ENCODE assay signal across 2 cellular contexts in genomic region chr9:69658987-69659677, GRCh38.
TF ChIP-seq lines count a peak whose summit lies in the region.

No MANE protein-coding gene starts in this region.

TF ChIP-seq in liver, 16 proteins besides CTCF, POLR2A, EP300 and RAD21 (continued from another document):
- TF ChIP-seq, protein P1, sequence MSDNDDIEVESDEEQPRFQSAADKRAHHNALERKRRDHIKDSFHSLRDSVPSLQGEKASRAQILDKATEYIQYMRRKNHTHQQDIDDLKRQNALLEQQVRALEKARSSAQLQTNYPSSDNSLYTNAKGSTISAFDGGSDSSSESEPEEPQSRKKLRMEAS (IDR thresholded peaks at IDR 0.05), result no peak
- TF ChIP-seq HNF4A (conservative IDR thresholded peaks at IDR 0.05) (no peak), RXRA (IDR thresholded peaks at IDR 0.05) (no peak), TAF1 (conservative IDR thresholded peaks at IDR 0.05) (no peak), FOXA1 (IDR thresholded peaks at IDR 0.05) (no peak), GABPA (IDR thresholded peaks at IDR 0.05 in 1 of 2, conservative IDR thresholded peaks at IDR 0.05 in 1 of 2) (no peak), HNF4G (IDR thresholded peaks at IDR 0.05) (no peak), JUND (IDR thresholded peaks at IDR 0.05) (no peak), SP1 (IDR thresholded peaks at IDR 0.05) (no peak), ZBTB33 (IDR thresholded peaks at IDR 0.05) (no peak)
- TF ChIP-seq, protein P2, sequence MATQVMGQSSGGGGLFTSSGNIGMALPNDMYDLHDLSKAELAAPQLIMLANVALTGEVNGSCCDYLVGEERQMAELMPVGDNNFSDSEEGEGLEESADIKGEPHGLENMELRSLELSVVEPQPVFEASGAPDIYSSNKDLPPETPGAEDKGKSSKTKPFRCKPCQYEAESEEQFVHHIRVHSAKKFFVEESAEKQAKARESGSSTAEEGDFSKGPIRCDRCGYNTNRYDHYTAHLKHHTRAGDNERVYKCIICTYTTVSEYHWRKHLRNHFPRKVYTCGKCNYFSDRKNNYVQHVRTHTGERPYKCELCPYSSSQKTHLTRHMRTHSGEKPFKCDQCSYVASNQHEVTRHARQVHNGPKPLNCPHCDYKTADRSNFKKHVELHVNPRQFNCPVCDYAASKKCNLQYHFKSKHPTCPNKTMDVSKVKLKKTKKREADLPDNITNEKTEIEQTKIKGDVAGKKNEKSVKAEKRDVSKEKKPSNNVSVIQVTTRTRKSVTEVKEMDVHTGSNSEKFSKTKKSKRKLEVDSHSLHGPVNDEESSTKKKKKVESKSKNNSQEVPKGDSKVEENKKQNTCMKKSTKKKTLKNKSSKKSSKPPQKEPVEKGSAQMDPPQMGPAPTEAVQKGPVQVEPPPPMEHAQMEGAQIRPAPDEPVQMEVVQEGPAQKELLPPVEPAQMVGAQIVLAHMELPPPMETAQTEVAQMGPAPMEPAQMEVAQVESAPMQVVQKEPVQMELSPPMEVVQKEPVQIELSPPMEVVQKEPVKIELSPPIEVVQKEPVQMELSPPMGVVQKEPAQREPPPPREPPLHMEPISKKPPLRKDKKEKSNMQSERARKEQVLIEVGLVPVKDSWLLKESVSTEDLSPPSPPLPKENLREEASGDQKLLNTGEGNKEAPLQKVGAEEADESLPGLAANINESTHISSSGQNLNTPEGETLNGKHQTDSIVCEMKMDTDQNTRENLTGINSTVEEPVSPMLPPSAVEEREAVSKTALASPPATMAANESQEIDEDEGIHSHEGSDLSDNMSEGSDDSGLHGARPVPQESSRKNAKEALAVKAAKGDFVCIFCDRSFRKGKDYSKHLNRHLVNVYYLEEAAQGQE (IDR thresholded peaks at IDR 0.05), result no peak

TF ChIP-seq in HepG2, 621 proteins besides CTCF, POLR2A, EP300 and RAD21 (continued from another document):
- TF ChIP-seq MAZ (IDR thresholded peaks at IDR 0.05; ENCODE audit: borderline replicate concordance, low read depth, low read length), result no peak
- no peak for TF ChIP-seq MAZ (CRISPR knock-in tag; IDR thresholded peaks at IDR 0.05; ENCODE audit: low read depth)
- TF ChIP-seq E2F5 (CRISPR knock-in tag; conservative IDR thresholded peaks at IDR 0.05), result no peak
- TF ChIP-seq RARA (CRISPR knock-in tag; IDR thresholded peaks at IDR 0.05), result no peak
- no peak for TF ChIP-seq ATAD3A (CRISPR knock-in tag; IDR thresholded peaks at IDR 0.05)
- no peak for TF ChIP-seq SP4 (CRISPR knock-in tag; IDR thresholded peaks at IDR 0.05)
- TF ChIP-seq ARNTL (CRISPR knock-in tag; IDR thresholded peaks at IDR 0.05), result no peak
- TF ChIP-seq NFATC3 (CRISPR knock-in tag; IDR thresholded peaks at IDR 0.05), result no peak
- no peak for TF ChIP-seq FOSL1 (CRISPR knock-in tag; IDR thresholded peaks at IDR 0.05; ENCODE audit: borderline replicate concordance)
